ENCODE assay signal across 23 cellular contexts in the genomic region with DNA sequence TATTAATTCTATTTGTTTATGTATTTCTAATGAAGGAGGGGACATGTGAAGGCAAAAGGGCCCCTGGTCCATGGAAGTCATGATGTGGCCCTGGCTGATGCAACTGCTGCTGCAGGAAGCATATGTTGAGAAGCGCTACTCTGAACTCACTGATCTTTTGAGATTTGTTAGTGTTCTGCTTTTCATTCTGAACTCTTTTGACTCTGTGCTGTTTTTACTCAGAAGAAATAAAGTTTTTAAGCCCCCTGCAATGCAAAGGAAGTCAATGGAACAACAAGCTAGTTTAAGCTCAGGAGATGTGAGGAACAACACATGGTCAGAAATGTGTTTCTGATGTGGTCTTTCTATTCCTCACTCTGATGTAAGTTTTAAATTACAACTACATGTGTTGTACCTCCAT.
DNase-seq lines count a peak whose midpoint lies in the region; TF ChIP-seq lines count a peak whose summit lies in the region.
"Had no signal": no experiment of that assay in that cellular context is flagged by ENCODE, and none has a peak within 500 bp of the region (broad histone marks: within the 10 kb centered on the region; RNA-seq: fewer than 3 reads in every experiment).

No MANE protein-coding gene starts in this region.

- peaks cover 33% of the 10 kb centered on the region for H3K4me1 Mint-ChIP-seq in activated naive CD4-positive, alpha-beta T cell treated with anti-CD3 and anti-CD28 coated beads, Interleukin-2, amount 50 U/mL, for 24 hours
- no peaks in the 10 kb centered on the region for H3K4me1 Mint-ChIP-seq in neural progenitor cell
- H3K4me1 Mint-ChIP-seq: mesothelial cell of epicardium; stimulated activated effector memory CD8-positive, alpha-beta T cell treated with anti-CD3 and anti-CD28 coated beads, Interleukin-12 subunit alpha, Interleukin-12 subunit beta, amount 100 ng/mL, for 72 hours had no signal

- H3K36me3 Mint-ChIP-seq in activated naive CD4-positive, alpha-beta T cell treated with anti-CD3 and anti-CD28 coated beads, Interleukin-2, amount 50 U/mL, for 24 hours, result no peaks in the 10 kb centered on the region
- no peaks in the 10 kb centered on the region for H3K36me3 Mint-ChIP-seq in neural progenitor cell
- H3K36me3 Mint-ChIP-seq: mesothelial cell of epicardium; stimulated activated effector memory CD8-positive, alpha-beta T cell treated with anti-CD3 and anti-CD28 coated beads, Interleukin-12 subunit alpha, Interleukin-12 subunit beta, amount 100 ng/mL, for 72 hours had no signal

- intact Hi-C loops in cardiac septum (cut with DNase I), result no loop called here
- intact Hi-C loops in left ventricle myocardium inferior (cut with micrococcal nuclease), result no loop called here

- H3K79me2 ChIP-seq in neural progenitor cell (ENCODE audit: low read depth), result no peaks in the 10 kb centered on the region

- DNase-seq in NOMO-1 treated with DMSO at 0.1 percent for 48 hours (lab: John Stamatoyannopoulos, UW; ENCODE audit: unreplicated experiment) (peak; percentile 57), NOMO-1 treated with dmso at 0.1 percent for 144 hours (lab: John Stamatoyannopoulos, UW; ENCODE audit: unreplicated experiment) (no peak), CD1c-positive myeloid dendritic cell (ENCODE audit: extremely low spot score) (peak; percentile 1), neural progenitor cell (ENCODE audit: low spot score) (no peak), RPMI8226 (no peak), cardiac septum (ENCODE audit: low spot score) (no peak), left ventricle myocardium inferior (no peak)
- DNase-seq: AML-193, COR-L47, foreskin keratinocyte, left ventricle myocardium superior, MV-4-11, NCI-H1694, NCI-H82, posterior cingulate gyrus, right lobe of liver, SIG-M5, T-helper 1 cell had no signal

- H3K4me1 ChIP-seq in neural progenitor cell (no peaks in the 10 kb centered on the region), left ventricle myocardium inferior (peaks cover 8% of the 10 kb centered on the region)
- H3K4me1 ChIP-seq: foreskin keratinocyte, right lobe of liver had no signal

- H4K20me1 ChIP-seq in neural progenitor cell (ENCODE audit: low read depth), result no peaks in the 10 kb centered on the region

- H3F3A ChIP-seq in neural progenitor cell (ENCODE audit: low read depth), result no peaks in the 10 kb centered on the region

- H3K4me3 ChIP-seq in neural progenitor cell, result no peak overlapping the region
- H3K4me3 ChIP-seq in left ventricle myocardium inferior, result no peak overlapping the region
- H3K4me3 ChIP-seq: right lobe of liver had no signal

- H3K27me3 Mint-ChIP-seq in activated naive CD4-positive, alpha-beta T cell treated with anti-CD3 and anti-CD28 coated beads, Interleukin-2, amount 50 U/mL, for 24 hours, result no peaks in the 10 kb centered on the region
- no peaks in the 10 kb centered on the region for H3K27me3 Mint-ChIP-seq in neural progenitor cell (ENCODE audit: insufficient read depth, low read depth)

- no peaks in the 10 kb centered on the region for H3K9me3 Mint-ChIP-seq in activated naive CD4-positive, alpha-beta T cell treated with anti-CD3 and anti-CD28 coated beads, Interleukin-2, amount 50 U/mL, for 24 hours
- no peaks in the 10 kb centered on the region for H3K9me3 Mint-ChIP-seq in neural progenitor cell
- H3K9me3 Mint-ChIP-seq: mesothelial cell of epicardium; nephron; stimulated activated effector memory CD8-positive, alpha-beta T cell treated with anti-CD3 and anti-CD28 coated beads, Interleukin-12 subunit alpha, Interleukin-12 subunit beta, amount 100 ng/mL, for 72 hours had no signal

- H3K4me3 Mint-ChIP-seq in activated naive CD4-positive, alpha-beta T cell treated with anti-CD3 and anti-CD28 coated beads, Interleukin-2, amount 50 U/mL, for 24 hours, result no peak overlapping the region
- no peak overlapping the region for H3K4me3 Mint-ChIP-seq in neural progenitor cell
- H3K4me3 Mint-ChIP-seq: mesothelial cell of epicardium; nephron; stimulated activated effector memory CD8-positive, alpha-beta T cell treated with anti-CD3 and anti-CD28 coated beads, Interleukin-12 subunit alpha, Interleukin-12 subunit beta, amount 100 ng/mL, for 72 hours had no signal

- no peak for TF ChIP-seq CTCF in neural progenitor cell (IDR thresholded peaks at IDR 0.05)
- TF ChIP-seq CTCF in left ventricle myocardium inferior (IDR thresholded peaks at IDR 0.05; ENCODE audit: borderline replicate concordance), result no peak

- H3K27me3 ChIP-seq in neural progenitor cell, result no peaks in the 10 kb centered on the region
- H3K27me3 ChIP-seq in left ventricle myocardium inferior (ENCODE audit: low read depth), result no peaks in the 10 kb centered on the region
- H3K27me3 ChIP-seq: foreskin keratinocyte, right lobe of liver had no signal

- H3K9me3 ChIP-seq in neural progenitor cell (ENCODE audit: low read depth), result no peaks in the 10 kb centered on the region
- no peaks in the 10 kb centered on the region for H3K9me3 ChIP-seq in left ventricle myocardium inferior (replicated peaks)
- H3K9me3 ChIP-seq: right lobe of liver had no signal

- H2AFZ ChIP-seq in neural progenitor cell (replicated peaks), result peak overlapping the region; percentile 77

- no peaks in the 10 kb centered on the region for H3K36me3 ChIP-seq in neural progenitor cell
- no peaks in the 10 kb centered on the region for H3K36me3 ChIP-seq in left ventricle myocardium inferior
- H3K36me3 ChIP-seq: right lobe of liver had no signal

- no peak overlapping the region for H3K27ac ChIP-seq in neural progenitor cell
- H3K27ac ChIP-seq in left ventricle myocardium inferior (replicated peaks), result no peak overlapping the region
- H3K27ac ChIP-seq: foreskin keratinocyte, KMS-11, right lobe of liver had no signal

- H3K27ac Mint-ChIP-seq in activated naive CD4-positive, alpha-beta T cell treated with anti-CD3 and anti-CD28 coated beads, Interleukin-2, amount 50 U/mL, for 24 hours, result peak overlapping the region; percentile 93
- H3K27ac Mint-ChIP-seq in neural progenitor cell, result no peak overlapping the region
- H3K27ac Mint-ChIP-seq: mesothelial cell of epicardium; stimulated activated effector memory CD8-positive, alpha-beta T cell treated with anti-CD3 and anti-CD28 coated beads, Interleukin-12 subunit alpha, Interleukin-12 subunit beta, amount 100 ng/mL, for 72 hours had no signal

- H3K9ac ChIP-seq in neural progenitor cell, result no peak overlapping the region
- H3K9ac ChIP-seq: KMS-11 had no signal

- no peak overlapping the region for H3K4me2 ChIP-seq in neural progenitor cell
- H3K4me2 ChIP-seq: KMS-11 had no signal

Comparison
In these comparisons a context has a peak if more than half of its experiments do, and no peak if none do; other contexts are left out.
1. DNase-seq: peak in NOMO-1 treated with DMSO at 0.1 percent for 48 hours (single experiment) and CD1c-positive myeloid dendritic cell (single experiment); none in NOMO-1 treated with dmso at 0.1 percent for 144 hours (single experiment), neural progenitor cell (single experiment), RPMI8226 (single experiment), cardiac septum (single experiment) and left ventricle myocardium inferior (single experiment).